Comparison of ENCODE assay signal across 8 cellular contexts in the genomic region with DNA sequence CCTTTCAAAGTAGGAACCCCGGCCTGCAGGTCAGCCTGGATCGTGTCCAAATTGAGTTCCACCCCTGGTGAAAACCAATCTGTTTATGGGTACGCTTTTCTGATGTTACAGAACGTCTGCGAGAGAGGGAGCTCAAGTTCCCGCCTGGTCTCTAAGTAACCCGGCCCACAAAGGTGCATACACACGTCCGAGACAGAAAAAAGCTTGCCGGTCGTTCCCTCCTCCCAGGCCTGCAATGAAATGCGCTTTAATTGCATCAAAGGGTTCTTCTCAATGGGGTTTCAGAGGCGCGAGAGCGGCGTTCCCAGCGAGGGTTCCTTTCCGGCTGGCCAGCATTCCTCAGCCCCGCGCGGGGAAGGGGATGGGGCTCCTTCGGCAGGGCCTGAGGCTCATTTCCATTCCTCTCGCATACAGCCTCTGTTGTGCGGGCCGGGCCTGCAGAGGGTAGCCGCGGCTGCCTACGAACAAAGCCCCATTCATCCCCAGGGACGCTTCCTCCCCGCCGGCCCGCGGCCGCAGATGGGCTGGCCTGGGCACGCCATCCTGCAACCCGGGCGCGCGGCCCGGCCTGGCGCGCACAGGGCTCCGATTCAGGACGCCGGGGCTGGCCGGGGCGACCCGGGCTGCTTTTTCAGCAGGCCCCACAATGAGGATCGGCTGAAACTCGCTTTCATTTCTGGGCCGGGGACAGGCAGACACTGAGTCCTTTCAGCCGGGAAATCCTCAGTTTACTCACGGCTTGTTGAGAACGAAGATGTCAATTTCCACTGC.
A peak's percentile ranks its signal among the peaks of the same experiment; 100 is the strongest.
DNase-seq lines count a peak whose midpoint lies in the region; ATAC-seq and TF ChIP-seq lines count a peak whose summit lies in the region.

No MANE protein-coding gene starts in this region.

- no peaks in the 10 kb centered on the region for H3K36me3 ChIP-seq in naive thymus-derived CD4-positive, alpha-beta T cell (ENCODE audit: control insufficient read depth in 2 of 3, insufficient read depth in 3 of 3, low read length in 3 of 3)

- no peak overlapping the region for H3K27ac Mint-ChIP-seq in naive thymus-derived CD4-positive, alpha-beta T cell

- no peaks in the 10 kb centered on the region for H3K36me3 Mint-ChIP-seq in activated T-cell treated with anti-CD3 and anti-CD28 coated beads, Interleukin-2, amount 50 U/mL, for 4 hours (ENCODE audit: insufficient read depth)
- H3K36me3 Mint-ChIP-seq in naive thymus-derived CD4-positive, alpha-beta T cell = peaks cover 0 to 6% (median 0%) of the 10 kb centered on the region in 5 donors

- peak overlapping the region; percentile 61 for H3K4me3 Mint-ChIP-seq in activated T-cell treated with anti-CD3 and anti-CD28 coated beads, Interleukin-2, amount 50 U/mL, for 4 hours
- peak overlapping the region in 9 of 10 donors; percentile 25 to 68 (median 50) for H3K4me3 Mint-ChIP-seq in naive thymus-derived CD4-positive, alpha-beta T cell

- H3K27me3 Mint-ChIP-seq in activated T-cell treated with anti-CD3 and anti-CD28 coated beads, Interleukin-2, amount 50 U/mL, for 4 hours (ENCODE audit: low read depth) = peaks cover 52% of the 10 kb centered on the region
- H3K27me3 Mint-ChIP-seq in naive thymus-derived CD4-positive, alpha-beta T cell = peaks cover 56 to 85% (median 74%) of the 10 kb centered on the region in 5 donors

- POLR2A ChIA-PET in naive thymus-derived CD4-positive, alpha-beta T cell (lab: Charles Lee) = no interaction called here

- CTCF ChIA-PET in naive thymus-derived CD4-positive, alpha-beta T cell (lab: Charles Lee) = no interaction called here

- in situ Hi-C loops in GM13976 (cut with MboI; ENCODE audit: low sequenced_read_pairs, unreplicated experiment) = no loop called here

- H3K9me3 ChIP-seq in naive thymus-derived CD4-positive, alpha-beta T cell (ENCODE audit: control insufficient read depth in 2 of 3, low read length in 3 of 3) = no peaks in the 10 kb centered on the region

- peaks cover 28% of the 10 kb centered on the region for H3K4me1 Mint-ChIP-seq in activated T-cell treated with anti-CD3 and anti-CD28 coated beads, Interleukin-2, amount 50 U/mL, for 4 hours (ENCODE audit: low read depth)
- peaks cover 0 to 21% (median 11%) of the 10 kb centered on the region in 7 donors for H3K4me1 Mint-ChIP-seq in naive thymus-derived CD4-positive, alpha-beta T cell

- H3K4me3 ChIP-seq in foreskin fibroblast (ENCODE audit: low read depth in 1 of 2, low read length in 2 of 2) = peak overlapping the region; percentile 42 to 52
- H3K4me3 ChIP-seq in naive thymus-derived CD4-positive, alpha-beta T cell (ENCODE audit: low read length) = peak overlapping the region; percentile 7

- no peak overlapping the region for H3K27ac ChIP-seq in naive thymus-derived CD4-positive, alpha-beta T cell (ENCODE audit: low read depth, low read length)

- H3K27me3 ChIP-seq in naive thymus-derived CD4-positive, alpha-beta T cell (ENCODE audit: control insufficient read depth in 2 of 2, insufficient read depth in 2 of 2, low read length in 2 of 2) = no peaks in the 10 kb centered on the region

- intact Hi-C loops in naive thymus-derived CD4-positive, alpha-beta T cell (cut with micrococcal nuclease) = no loop called here

- no peak for TF ChIP-seq CTCF in GM13976 (IDR thresholded peaks at IDR 0.05; ENCODE audit: borderline replicate concordance, control extremely low read depth, extremely low read depth, insufficient read depth, missing control alignments)
- no peak for TF ChIP-seq CTCF in foreskin fibroblast (IDR thresholded peaks at IDR 0.05; ENCODE audit: low read depth, low read length)

- H3K9me3 Mint-ChIP-seq in activated T-cell treated with anti-CD3 and anti-CD28 coated beads, Interleukin-2, amount 50 U/mL, for 4 hours = no peaks in the 10 kb centered on the region
- peaks cover 0 to 9% (median 0%) of the 10 kb centered on the region in 11 donors for H3K9me3 Mint-ChIP-seq in naive thymus-derived CD4-positive, alpha-beta T cell

- peaks cover 0 to 7% of the 10 kb centered on the region in 2 donors for H3K4me1 ChIP-seq in naive thymus-derived CD4-positive, alpha-beta T cell (ENCODE audit: control insufficient read depth in 2 of 2, insufficient read depth in 2 of 2, low read length in 2 of 2)

- DNase-seq in AG08395 (ENCODE audit: low spot score) (peak; percentile 72), GM13976 (ENCODE audit: low spot score) (peak; percentile 50), NCI-H187 (lab: John Stamatoyannopoulos, UW) (peak; percentile 18 to 20), foreskin fibroblast (peak; percentile 69 to 85), Kasumi-1 (lab: John Stamatoyannopoulos, UW) (no peak)
- no peak for DNase-seq in activated T-cell treated with anti-CD3 and anti-CD28 coated beads, Interleukin-2, amount 50 U/mL, for 4 hours
- peak in 1 of 9 donors; percentile 23 for DNase-seq in naive thymus-derived CD4-positive, alpha-beta T cell

- ATAC-seq in HG02763 (IDR thresholded peaks at IDR 0.05; ENCODE audit: unreplicated experiment) = peak; percentile 64
- peak; percentile 45 to 55 for ATAC-seq in activated T-cell treated with anti-CD3 and anti-CD28 coated beads, Interleukin-2, amount 50 U/mL, for 4 hours
- ATAC-seq in naive thymus-derived CD4-positive, alpha-beta T cell = peak; percentile 16

Comparison
In these comparisons a context has a peak if more than half of its experiments do, and no peak if none do; other contexts are left out.
1. DNase-seq: peak in AG08395 (single experiment), GM13976 (single experiment), NCI-H187 (2 of 2) and foreskin fibroblast (2 of 2); none in activated T-cell treated with anti-CD3 and anti-CD28 coated beads, Interleukin-2, amount 50 U/mL, for 4 hours (single experiment) and Kasumi-1 (0 of 2).
2. Peak in every context shown above with its lines, with median percentiles within 50 percentile points of each other: ATAC-seq.